In the genomic region with DNA sequence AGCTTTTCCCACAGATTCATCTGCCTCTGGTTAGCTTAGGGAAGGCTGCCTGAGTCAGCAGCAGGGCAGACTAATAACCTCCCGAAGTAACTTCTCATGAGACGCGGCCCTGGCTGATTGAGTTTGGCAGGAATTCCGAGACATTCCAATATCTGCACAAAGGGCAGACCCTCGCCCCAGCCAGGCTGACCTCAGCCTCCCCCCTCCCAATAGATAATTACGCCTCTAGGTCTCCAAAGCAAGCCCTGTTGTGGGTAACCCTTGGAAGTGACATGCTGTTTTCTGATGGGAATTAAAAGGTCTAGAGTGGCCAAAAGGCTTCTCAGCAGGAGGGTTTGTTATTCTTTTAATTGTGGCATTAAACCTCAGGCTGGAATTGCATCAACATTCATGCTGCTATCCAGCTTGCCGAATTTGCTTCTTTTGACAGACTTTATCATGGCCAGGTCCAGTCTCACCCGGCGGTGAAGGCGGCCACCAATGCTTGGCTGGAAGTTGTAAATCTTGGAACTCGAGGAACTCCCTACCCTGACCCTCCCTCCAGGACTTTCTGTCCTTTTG, we compare ENCODE assay signal across 13 cellular contexts.
DNase-seq lines count a peak whose midpoint lies in the region; ATAC-seq and TF ChIP-seq lines count a peak whose summit lies in the region.
"Had no signal": no experiment of that assay in that cellular context is flagged by ENCODE, and none has a peak within 500 bp of the region (broad histone marks: within the 10 kb centered on the region; RNA-seq: fewer than 3 reads in every experiment).

No MANE protein-coding gene starts in this region.

- no peaks in the 10 kb centered on the region for H3K9me3 ChIP-seq in body of pancreas
- no peaks in the 10 kb centered on the region for H3K9me3 ChIP-seq in sigmoid colon
- H3K9me3 ChIP-seq: transverse colon had no signal

- peak; percentile 79 for DNase-seq in AG20443 (ENCODE audit: low spot score)
- peak in 3 of 4 donors; percentile 11 to 37 (median 27) for DNase-seq in body of pancreas
- DNase-seq in iPS-NIHi11 (ENCODE audit: low spot score) = peak; percentile 18
- DNase-seq in sigmoid colon = peak; percentile 73
- no peak for DNase-seq in glutamatergic neuron
- DNase-seq in 8988T = no peak
- DNase-seq: activated CD4-positive, CD25-positive, alpha-beta regulatory T cell treated with anti-CD3 and anti-CD28 coated beads, Interleukin-2, amount 50 U/mL, for 72 hours; activated T-cell treated with anti-CD3 and anti-CD28 coated beads, Interleukin-2, amount 50 U/mL, for 72 hours; GF-D8; NCI-H524; transverse colon had no signal

- no peaks in the 10 kb centered on the region for H3K36me3 Mint-ChIP-seq in glutamatergic neuron (ENCODE audit: unreplicated experiment)

- no peak overlapping the region for H3K27ac Mint-ChIP-seq in glutamatergic neuron (ENCODE audit: unreplicated experiment)
- H3K27ac Mint-ChIP-seq: activated T-cell treated with anti-CD3 and anti-CD28 coated beads, Interleukin-2, amount 50 U/mL, for 72 hours had no signal

- H3K9me3 Mint-ChIP-seq in glutamatergic neuron (ENCODE audit: unreplicated experiment) = no peaks in the 10 kb centered on the region

- ATAC-seq in body of pancreas (peak; percentile 64), HG03097 (IDR thresholded peaks at IDR 0.05; ENCODE audit: low FRiP score, unreplicated experiment) (no peak), GM19463 (IDR thresholded peaks at IDR 0.05; ENCODE audit: unreplicated experiment) (no peak)
- ATAC-seq: activated T-cell treated with anti-CD3 and anti-CD28 coated beads, Interleukin-2, amount 50 U/mL, for 72 hours had no signal

- H3K4me1 ChIP-seq in body of pancreas (peaks cover 10% of the 10 kb centered on the region), sigmoid colon (peaks cover 0 to 33% (median 15%) of the 10 kb centered on the region in 4 donors)

- H3K36me3 ChIP-seq in body of pancreas (replicated peaks in 1 of 2; ENCODE audit: insufficient read depth in 1 of 2, low read depth in 2 of 2) (no peaks in the 10 kb centered on the region), sigmoid colon (no peaks in the 10 kb centered on the region)
- H3K36me3 ChIP-seq: transverse colon had no signal

- no peak for TF ChIP-seq EP300 in sigmoid colon (IDR thresholded peaks at IDR 0.05)

- no peaks in the 10 kb centered on the region for H3K27me3 ChIP-seq in body of pancreas
- H3K27me3 ChIP-seq in sigmoid colon = no peaks in the 10 kb centered on the region
- H3K27me3 ChIP-seq: transverse colon had no signal

- TF ChIP-seq CTCF in body of pancreas (IDR thresholded peaks at IDR 0.05) (no peak), sigmoid colon (IDR thresholded peaks at IDR 0.05) (no peak), glutamatergic neuron (IDR thresholded peaks at IDR 0.05; ENCODE audit: partially characterized antibody, unreplicated experiment) (no peak)

- H3K4me3 ChIP-seq in body of pancreas (no peak overlapping the region), sigmoid colon (no peak overlapping the region)
- H3K4me3 ChIP-seq: transverse colon had no signal

- peaks cover 4% of the 10 kb centered on the region for H3K27me3 Mint-ChIP-seq in glutamatergic neuron (ENCODE audit: unreplicated experiment)

- TF ChIP-seq POLR2A in body of pancreas (IDR thresholded peaks at IDR 0.05) (no peak), sigmoid colon (IDR thresholded peaks at IDR 0.05) (no peak)

- H3K27ac ChIP-seq in body of pancreas (peak overlapping the region in 1 of 4 donors; percentile 41), sigmoid colon (peak overlapping the region in 1 of 4 donors; percentile 38)
- H3K27ac ChIP-seq: transverse colon had no signal

- WGBS in body of pancreas, 2 donors = 60 to 73% methylated on average over 11 of the region's 11 CpGs
- WGBS in sigmoid colon, 2 donors = 78 to 86% methylated on average over 11 of the region's 11 CpGs

- no peak overlapping the region for H3K4me3 Mint-ChIP-seq in glutamatergic neuron (ENCODE audit: unreplicated experiment)
- H3K4me3 Mint-ChIP-seq: activated T-cell treated with anti-CD3 and anti-CD28 coated beads, Interleukin-2, amount 50 U/mL, for 72 hours had no signal

- intact Hi-C loops in body of pancreas (cut with DNase I) (no loop called here), sigmoid colon (cut with DNase I) (no loop called here)

- H3K4me1 Mint-ChIP-seq in glutamatergic neuron (ENCODE audit: low read depth, unreplicated experiment) = peaks cover 18% of the 10 kb centered on the region

Comparison
In these comparisons a context has a peak if more than half of its experiments do, and no peak if none do; other contexts are left out.
1. DNase-seq: peak in AG20443 (single experiment), body of pancreas (3 of 4), iPS-NIHi11 (single experiment) and sigmoid colon (single experiment); none in glutamatergic neuron (single experiment) and 8988T (single experiment).